ENCODE assay signal across 1 cellular context in genomic region chr12:132647858-132648257, GRCh38.
TF ChIP-seq lines count a peak whose summit lies in the region.

No MANE protein-coding gene starts in this region.

TF ChIP-seq in HepG2, 621 proteins besides CTCF, POLR2A, EP300 and RAD21:
- TF ChIP-seq PATZ1 (CRISPR knock-in tag; IDR thresholded peaks at IDR 0.05) (no peak), MAFK (conservative IDR thresholded peaks at IDR 0.05 in 1 of 2, IDR thresholded peaks at IDR 0.05 in 1 of 2; ENCODE audit: low read length in 2 of 2) (peak; percentile 73 to 80; a peak in 3 of 4 replicates), ZNF18 (CRISPR knock-in tag; IDR thresholded peaks at IDR 0.05; ENCODE audit: insufficient replicate concordance) (no peak), MAFF (IDR thresholded peaks at IDR 0.05; ENCODE audit: low read depth, low read length) (peak; percentile 76)
TF ChIP-seq in HepG2: peak in this region for 2.
